Comparison of ENCODE assay signal across 1 cellular context in the genomic region with DNA sequence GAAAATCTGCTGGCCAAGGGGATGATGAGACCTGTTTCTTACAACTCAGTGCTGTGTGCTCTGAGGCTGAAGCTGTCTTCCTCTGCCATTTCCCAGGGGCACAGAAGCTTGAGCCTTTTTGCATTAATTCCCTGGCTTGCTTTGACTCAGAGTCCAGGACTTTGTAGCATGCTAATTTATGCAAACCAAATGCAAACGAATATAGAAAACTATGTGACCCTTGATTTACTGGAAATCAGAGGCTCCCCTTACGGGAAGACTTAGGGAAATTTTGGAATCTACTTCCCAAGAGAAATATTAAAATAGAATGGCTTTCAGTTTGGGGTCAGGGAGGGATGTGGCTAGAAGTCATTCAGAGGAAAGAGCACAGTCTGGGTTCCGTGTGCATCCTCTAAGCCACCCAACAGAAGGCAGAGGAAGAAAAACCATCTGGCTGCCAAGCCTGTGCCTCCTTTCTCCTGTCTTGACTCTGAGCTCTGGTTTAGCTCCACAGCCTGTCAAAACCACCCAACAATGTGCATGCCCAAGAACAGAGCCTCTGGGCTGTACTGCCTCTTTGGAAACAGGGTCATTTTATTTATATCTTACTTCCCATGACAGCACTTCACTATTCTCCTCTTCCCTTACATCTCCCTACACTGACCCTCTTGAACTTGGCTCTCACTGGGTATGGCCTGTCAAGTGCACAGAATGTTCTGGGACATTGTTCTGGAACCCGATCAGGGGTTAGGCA.
TF ChIP-seq lines count a peak whose summit lies in the region.

No MANE protein-coding gene starts in this region.

TF ChIP-seq in H1, 55 proteins besides CTCF, POLR2A, EP300 and RAD21:
- TF ChIP-seq, protein P1, sequence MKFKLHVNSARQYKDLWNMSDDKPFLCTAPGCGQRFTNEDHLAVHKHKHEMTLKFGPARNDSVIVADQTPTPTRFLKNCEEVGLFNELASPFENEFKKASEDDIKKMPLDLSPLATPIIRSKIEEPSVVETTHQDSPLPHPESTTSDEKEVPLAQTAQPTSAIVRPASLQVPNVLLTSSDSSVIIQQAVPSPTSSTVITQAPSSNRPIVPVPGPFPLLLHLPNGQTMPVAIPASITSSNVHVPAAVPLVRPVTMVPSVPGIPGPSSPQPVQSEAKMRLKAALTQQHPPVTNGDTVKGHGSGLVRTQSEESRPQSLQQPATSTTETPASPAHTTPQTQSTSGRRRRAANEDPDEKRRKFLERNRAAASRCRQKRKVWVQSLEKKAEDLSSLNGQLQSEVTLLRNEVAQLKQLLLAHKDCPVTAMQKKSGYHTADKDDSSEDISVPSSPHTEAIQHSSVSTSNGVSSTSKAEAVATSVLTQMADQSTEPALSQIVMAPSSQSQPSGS (IDR thresholded peaks at IDR 0.05; ENCODE audit: low read length) = no peak
- TF ChIP-seq EZH2 (IDR thresholded peaks at IDR 0.05; ENCODE audit: low read depth, low read length, severe bottlenecking) = no peak
- no peak for TF ChIP-seq TCF12 (IDR thresholded peaks at IDR 0.05; ENCODE audit: low read depth, low read length)
- TF ChIP-seq, protein P2, sequence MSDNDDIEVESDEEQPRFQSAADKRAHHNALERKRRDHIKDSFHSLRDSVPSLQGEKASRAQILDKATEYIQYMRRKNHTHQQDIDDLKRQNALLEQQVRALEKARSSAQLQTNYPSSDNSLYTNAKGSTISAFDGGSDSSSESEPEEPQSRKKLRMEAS (IDR thresholded peaks at IDR 0.05) = no peak
- no peak for TF ChIP-seq SIX5 (IDR thresholded peaks at IDR 0.05; ENCODE audit: low read depth, low read length)
- no peak for TF ChIP-seq PHF8 (conservative IDR thresholded peaks at IDR 0.05; ENCODE audit: low read depth, low read length)
- TF ChIP-seq BRCA1 (IDR thresholded peaks at IDR 0.05; ENCODE audit: low read depth, low read length) = no peak
- TF ChIP-seq SIRT6 (IDR thresholded peaks at IDR 0.05; ENCODE audit: low read length) = no peak
- no peak for TF ChIP-seq SUZ12 (IDR thresholded peaks at IDR 0.05; ENCODE audit: low read length)
- TF ChIP-seq POU5F1 (IDR thresholded peaks at IDR 0.05; ENCODE audit: low read depth, low read length) = no peak
- TF ChIP-seq SAP30 (IDR thresholded peaks at IDR 0.05; ENCODE audit: insufficient read depth, insufficient replicate concordance, low read length) = no peak
- no peak for TF ChIP-seq GABPA (IDR thresholded peaks at IDR 0.05; ENCODE audit: borderline replicate concordance, insufficient read depth, low read length)
- TF ChIP-seq CBX5 (IDR thresholded peaks at IDR 0.05; ENCODE audit: low read depth, low read length) = no peak
- no peak for TF ChIP-seq NRF1 (IDR thresholded peaks at IDR 0.05; ENCODE audit: low read depth, low read length)
- TF ChIP-seq TEAD4 (IDR thresholded peaks at IDR 0.05; ENCODE audit: low read depth, low read length) = no peak
- TF ChIP-seq SIN3A (conservative IDR thresholded peaks at IDR 0.05 in 1 of 2, IDR thresholded peaks at IDR 0.05 in 1 of 2; ENCODE audit: low read depth in 1 of 2, low read length in 2 of 2) = no peak
- no peak for TF ChIP-seq RFX5 (IDR thresholded peaks at IDR 0.05; ENCODE audit: borderline replicate concordance, low read depth, low read length)
- TF ChIP-seq KDM1A (IDR thresholded peaks at IDR 0.05; ENCODE audit: borderline replicate concordance, low read length) = no peak
TF ChIP-seq in H1: peak in this region for 0.
